ENCODE assay signal across 8 cellular contexts in the genomic region with DNA sequence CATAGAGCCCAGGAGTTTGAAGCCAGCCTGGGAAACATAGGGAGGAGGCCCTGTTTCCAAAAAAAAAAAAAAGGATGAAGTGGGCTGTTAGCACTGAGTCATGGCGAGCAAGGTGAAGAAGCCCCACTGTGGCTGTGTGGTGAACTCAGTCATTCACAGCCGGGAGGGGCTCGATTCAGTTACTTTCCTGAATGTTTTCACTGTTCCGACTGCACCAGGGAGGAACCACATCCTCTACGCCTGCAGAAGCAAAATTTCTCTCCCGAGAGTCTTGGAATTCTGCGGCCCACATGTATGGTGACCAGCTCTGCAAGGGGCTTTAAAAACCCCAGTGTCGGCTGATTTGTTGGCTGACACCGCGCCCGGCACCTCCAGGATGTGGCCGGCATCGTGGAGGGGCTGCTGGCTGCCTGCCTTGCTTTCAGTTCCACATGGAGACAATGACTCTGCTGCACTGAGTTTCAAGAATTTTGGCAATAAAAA.
A peak's percentile ranks its signal among the peaks of the same experiment; 100 is the strongest.
DNase-seq lines count a peak whose midpoint lies in the region; ATAC-seq and TF ChIP-seq lines count a peak whose summit lies in the region.

No MANE protein-coding gene starts in this region.

- H3K4me3 ChIP-seq in GM12865 (ENCODE audit: low read depth, low read length) (no peak overlapping the region), foreskin fibroblast (ENCODE audit: low read depth in 1 of 2, low read length in 2 of 2) (peak overlapping the region; percentile 31)

- TF ChIP-seq CTCF in GM12865 (IDR thresholded peaks at IDR 0.05; ENCODE audit: insufficient read depth, low read depth, low read length, missing control alignments) (no peak), foreskin fibroblast (IDR thresholded peaks at IDR 0.05; ENCODE audit: low read depth, low read length) (no peak)

- ATAC-seq in HG03342 (IDR thresholded peaks at IDR 0.05; ENCODE audit: unreplicated experiment): peak; percentile 49
- no peak for ATAC-seq in HG02884 (IDR thresholded peaks at IDR 0.05; ENCODE audit: unreplicated experiment)
- ATAC-seq in HG03457 (IDR thresholded peaks at IDR 0.05; ENCODE audit: unreplicated experiment): no peak
- no peak for ATAC-seq in HG03460 (IDR thresholded peaks at IDR 0.05; ENCODE audit: unreplicated experiment)

- DNase-seq in GM12865 (ENCODE audit: low read depth) (peak; percentile 83), foreskin fibroblast (peak; percentile 46 to 56), smooth muscle cell of the brain vasculature (ENCODE audit: low read depth, low spot score) (peak; percentile 85)
- peak; percentile 31 for DNase-seq in activated CD4-positive, alpha-beta T cell treated with anti-CD3 and anti-CD28 coated beads, Interleukin-2, amount 50 U/mL, for 1 hour

Comparison
In these comparisons a context has a peak if more than half of its experiments do, and no peak if none do; other contexts are left out.
1. DNase-seq: peak in every context shown above with its lines; median percentile 85 in smooth muscle cell of the brain vasculature; 83 in GM12865; 51 in foreskin fibroblast; 31 in activated CD4-positive, alpha-beta T cell treated with anti-CD3 and anti-CD28 coated beads, Interleukin-2, amount 50 U/mL, for 1 hour.